In genomic region chr17:1518410-1518809, GRCh38 we compare ENCODE assay signal across 10 cellular contexts. TPM values are rescaled to one million over a fixed set of nuclear protein-coding genes. Genes with fewer than 3 reads are reported as not detected.
DNase-seq lines count a peak whose midpoint lies in the region; ATAC-seq, FAIRE-seq and TF ChIP-seq lines count a peak whose summit lies in the region.
"Had no signal": no experiment of that assay in that cellular context is flagged by ENCODE, and none has a peak within 500 bp of the region (broad histone marks: within the 10 kb centered on the region; RNA-seq: fewer than 3 reads in every experiment).

No MANE protein-coding gene starts in this region.

- H3K27me3 Mint-ChIP-seq in Caco-2 (ENCODE audit: insufficient read depth, unreplicated experiment): no peaks in the 10 kb centered on the region
- H3K27me3 Mint-ChIP-seq in activated CD4-positive, alpha-beta memory T cell treated with anti-CD3 and anti-CD28 coated beads for 36 hours: no peaks in the 10 kb centered on the region

- WGBS in A549 (ENCODE audit: missing lambda C conversion rate): 83% methylated on average over 2 of the region's 2 CpGs

- no peak for TF ChIP-seq POLR2A in A549 (IDR thresholded peaks at IDR 0.05; ENCODE audit: low read length)

- POLR2A ChIA-PET in A549 (lab: Yijun Ruan, JAX): no interaction called here
- POLR2A ChIA-PET in Caco-2 (lab: Charles Lee): no interaction called here
- POLR2A ChIA-PET in activated CD4-positive, alpha-beta memory T cell treated with anti-CD3 and anti-CD28 coated beads for 36 hours (lab: Charles Lee): no interaction called here

- DNase-seq in A549 (ENCODE audit: low read depth in 1 of 2, low spot score in 1 of 2) (no peak), Caco-2 (no peak), myocyte (ENCODE audit: low read depth) (peak; percentile 90), COLO668 (lab: John Stamatoyannopoulos, UW; ENCODE audit: unreplicated experiment) (no peak), lower lobe of right lung (no peak), NCI-H524 (lab: John Stamatoyannopoulos, UW) (no peak)
- DNase-seq in activated CD4-positive, alpha-beta memory T cell treated with anti-CD3 and anti-CD28 coated beads for 36 hours: no peak
- DNase-seq: foreskin keratinocyte had no signal

- CTCF ChIA-PET in A549 (lab: Yijun Ruan, JAX) (interaction anchor here (0.9 to 8.4 kb wide), 7 partner anchors 10 to 153 kb away, joined by 3 to 38 read pairs (median 7); partner anchors contain the start of gene PITPNA), Caco-2 (lab: Charles Lee) (no interaction called here)
- CTCF ChIA-PET in activated CD4-positive, alpha-beta memory T cell treated with anti-CD3 and anti-CD28 coated beads for 36 hours (lab: Charles Lee): interaction anchor here (1.2 kb wide), 1 partner anchor 15 kb away, joined by 3 read pairs; no protein-coding TSS in a partner anchor

- no TSS peak for BruUV-seq in Caco-2 (replicated peaks; lab: Mats Ljungman, UMichigan)

- no peak for TF ChIP-seq RAD21 in A549 (conservative IDR thresholded peaks at IDR 0.05 in 1 of 2, IDR thresholded peaks at IDR 0.05 in 1 of 2)

- no peaks in the 10 kb centered on the region for H3K9me3 ChIP-seq in A549
- H3K9me3 ChIP-seq in Caco-2: no peaks in the 10 kb centered on the region
- H3K9me3 ChIP-seq in lower lobe of right lung: no peaks in the 10 kb centered on the region

- peak; percentile 39 for FAIRE-seq in A549 (lab: Jason Lieb, UNC)

- H3K4me1 Mint-ChIP-seq in Caco-2 (ENCODE audit: low read depth, unreplicated experiment): peaks cover 15% of the 10 kb centered on the region
- peaks cover 24% of the 10 kb centered on the region for H3K4me1 Mint-ChIP-seq in activated CD4-positive, alpha-beta memory T cell treated with anti-CD3 and anti-CD28 coated beads for 36 hours (ENCODE audit: low read depth)

- H3K4me2 ChIP-seq in A549: no peak overlapping the region

- no peaks in the 10 kb centered on the region for H3K27me3 ChIP-seq in Caco-2 (replicated peaks; ENCODE audit: control insufficient read depth, insufficient read depth, low read length)
- H3K27me3 ChIP-seq in lower lobe of right lung (ENCODE audit: low read depth): no peaks in the 10 kb centered on the region
- H3K27me3 ChIP-seq: foreskin keratinocyte had no signal

- TF ChIP-seq CTCF in A549 (IDR thresholded peaks at IDR 0.05): no peak
- TF ChIP-seq CTCF in Caco-2 (IDR thresholded peaks at IDR 0.05; ENCODE audit: insufficient read depth in 1 of 2, low read depth in 1 of 2, low read length in 1 of 2, severe bottlenecking in 1 of 2, unreplicated experiment in 1 of 2): no peak
- no peak for TF ChIP-seq CTCF in lower lobe of right lung (IDR thresholded peaks at IDR 0.05)

- no peak overlapping the region for H3K27ac ChIP-seq in A549
- H3K27ac ChIP-seq in lower lobe of right lung: no peak overlapping the region
- H3K27ac ChIP-seq: foreskin keratinocyte had no signal

- peak overlapping the region; percentile 86 for H3K4me3 Mint-ChIP-seq in Caco-2 (ENCODE audit: unreplicated experiment)
- peak overlapping the region; percentile 46 for H3K4me3 Mint-ChIP-seq in activated CD4-positive, alpha-beta memory T cell treated with anti-CD3 and anti-CD28 coated beads for 36 hours

- H3K4me1 ChIP-seq in A549 (peaks cover 12% of the 10 kb centered on the region; the same call in 2 of the 3 replicates), Caco-2 (peaks cover 13% of the 10 kb centered on the region), lower lobe of right lung (peaks cover 29% of the 10 kb centered on the region)
- H3K4me1 ChIP-seq: foreskin keratinocyte had no signal

- no peak for TF ChIP-seq EP300 in A549 (IDR thresholded peaks at IDR 0.05)

- H3K36me3 ChIP-seq in Caco-2 (ENCODE audit: control insufficient read depth, insufficient read depth, low read length) (0 out of 2 replicates have a peak, but pooled peaks cover 1% of the 10 kb centered on the region), lower lobe of right lung (peaks cover 50% of the 10 kb centered on the region)

- no peak overlapping the region for H3K27ac Mint-ChIP-seq in Caco-2 (ENCODE audit: unreplicated experiment)
- no peak overlapping the region for H3K27ac Mint-ChIP-seq in activated CD4-positive, alpha-beta memory T cell treated with anti-CD3 and anti-CD28 coated beads for 36 hours

- intact Hi-C loops in Caco-2 (cut with micrococcal nuclease; ENCODE audit: unreplicated experiment): no loop called here
- intact Hi-C loops in activated CD4-positive, alpha-beta memory T cell treated with anti-CD3 and anti-CD28 coated beads for 36 hours (cut with micrococcal nuclease): loop anchor here (5.0 kb wide), 1 partner anchor 171 kb away; no protein-coding TSS in a partner anchor
- intact Hi-C loops in lower lobe of right lung (cut with DNase I): no loop called here

- no peak for ATAC-seq in A549
- no peak for ATAC-seq in HG03280 (IDR thresholded peaks at IDR 0.05; ENCODE audit: unreplicated experiment)
- no peak for ATAC-seq in lower lobe of right lung
- ATAC-seq: foreskin keratinocyte, Panc1 had no signal

- no peak overlapping the region for H3K4me3 ChIP-seq in A549
- H3K4me3 ChIP-seq in Caco-2 (ENCODE audit: low read depth, low read length): no peak overlapping the region
- H3K4me3 ChIP-seq in lower lobe of right lung: no peak overlapping the region

- peaks cover 53% of the 10 kb centered on the region for H3K36me3 Mint-ChIP-seq in Caco-2 (ENCODE audit: insufficient read depth, unreplicated experiment)
- H3K36me3 Mint-ChIP-seq in activated CD4-positive, alpha-beta memory T cell treated with anti-CD3 and anti-CD28 coated beads for 36 hours: peaks cover 2% of the 10 kb centered on the region

- H3K9me3 Mint-ChIP-seq in Caco-2 (ENCODE audit: unreplicated experiment): no peaks in the 10 kb centered on the region
- H3K9me3 Mint-ChIP-seq in activated CD4-positive, alpha-beta memory T cell treated with anti-CD3 and anti-CD28 coated beads for 36 hours: no peaks in the 10 kb centered on the region

TF ChIP-seq in A549, 52 proteins besides CTCF, POLR2A, EP300 and RAD21 (continues in another document):
- TF ChIP-seq HOXB5 (CRISPR knock-in tag; IDR thresholded peaks at IDR 0.05) (no peak), FOSL2 (IDR thresholded peaks at IDR 0.05) (no peak), FOSL2 (CRISPR knock-in tag; IDR thresholded peaks at IDR 0.05) (no peak), PBX3 (IDR thresholded peaks at IDR 0.05) (no peak), HOXB13 (CRISPR knock-in tag; IDR thresholded peaks at IDR 0.05; ENCODE audit: low read depth) (no peak), CEBPB (IDR thresholded peaks at IDR 0.05) (no peak), ATOH8 (CRISPR knock-in tag; IDR thresholded peaks at IDR 0.05; ENCODE audit: low read depth) (no peak), SMC3 (IDR thresholded peaks at IDR 0.05) (no peak)

RNA-seq across cellular contexts. Expression of gene INPP5K, which starts 2.0 kb away (rescaled TPM):
- polyA plus RNA-seq in A549 (2011; rRNA removed): 30.8 and 41.8 TPM in 2 replicates
- polyA plus RNA-seq in A549 (2012; cell fraction: cytosol; rRNA removed): 22.4 and 26.4 TPM in 2 replicates
- polyA plus RNA-seq in A549 (2012; cell fraction: nucleus; rRNA removed): 41.4 and 43.0 TPM in 2 replicates
- polyA plus RNA-seq in A549 (2017; fragmentation: RNase III; extraction: RNeasy Plus Mini Kit Qiagen cat#74134 plus additional on column Dnase treatment): 23.6 to 24.5 TPM (median 24.3 TPM) in 3 replicates
- 58.4 and 65.5 TPM in 2 replicates for polyA minus RNA-seq in A549 (2011; rRNA and poly(A)+ RNA removed)
- total RNA-seq in Caco-2 (2022): 24.1 and 27.3 TPM in 2 replicates
- total RNA-seq in activated CD4-positive, alpha-beta memory T cell treated with anti-CD3 and anti-CD28 coated beads for 36 hours: 10 to 100 TPM; 21.2 to 24.0 TPM
- total RNA-seq in myocyte: 47.2 and 71.4 TPM in 2 replicates
- polyA plus RNA-seq in myocyte (2012): 57.7 TPM
- 57.9 TPM for total RNA-seq in lower lobe of right lung

RNA-seq across cellular contexts. Expression of gene MYO1C, which starts 25.9 kb away (rescaled TPM):
- polyA plus RNA-seq in A549 (2011; rRNA removed) (101 and 108 TPM in 2 replicates), A549 (2017; fragmentation: RNase III; extraction: RNeasy Plus Mini Kit Qiagen cat#74134 plus additional on column Dnase treatment) (120 to 127 TPM (median 123 TPM) in 3 replicates)
- polyA plus RNA-seq in A549 (2012; cell fraction: cytosol; rRNA removed): 137 and 142 TPM in 2 replicates
- polyA plus RNA-seq in A549 (2012; cell fraction: nucleus; rRNA removed): 175 and 218 TPM in 2 replicates
- polyA minus RNA-seq in A549 (2011; rRNA and poly(A)+ RNA removed): 357 and 380 TPM in 2 replicates
- total RNA-seq in Caco-2 (2022) (162 and 171 TPM in 2 replicates), myocyte (122 and 125 TPM in 2 replicates), lower lobe of right lung (213 TPM)
- total RNA-seq in activated CD4-positive, alpha-beta memory T cell treated with anti-CD3 and anti-CD28 coated beads for 36 hours: 10 to 100 TPM; 42.8 to 46.7 TPM
- polyA plus RNA-seq in myocyte (2012): 220 TPM

RNA-seq across cellular contexts. Expression of gene PITPNA, which starts 44.2 kb away (rescaled TPM):
- 69.5 and 80.5 TPM in 2 replicates for polyA plus RNA-seq in A549 (2011; rRNA removed)
- polyA plus RNA-seq in A549 (2012; cell fraction: cytosol; rRNA removed): 44.5 and 52.9 TPM in 2 replicates
- 33.1 and 52.2 TPM in 2 replicates for polyA plus RNA-seq in A549 (2012; cell fraction: nucleus; rRNA removed)
- 47.0 to 50.7 TPM (median 48.5 TPM) in 3 replicates for polyA plus RNA-seq in A549 (2017; fragmentation: RNase III; extraction: RNeasy Plus Mini Kit Qiagen cat#74134 plus additional on column Dnase treatment)
- polyA minus RNA-seq in A549 (2011; rRNA and poly(A)+ RNA removed): 27.9 and 29.6 TPM in 2 replicates
- total RNA-seq in Caco-2 (2022): 103 and 106 TPM in 2 replicates
- 10 to 100 TPM; 42.6 to 43.3 TPM for total RNA-seq in activated CD4-positive, alpha-beta memory T cell treated with anti-CD3 and anti-CD28 coated beads for 36 hours
- total RNA-seq in myocyte: 25.1 and 29.9 TPM in 2 replicates
- 63.4 TPM for polyA plus RNA-seq in myocyte (2012)
- 71.3 TPM for total RNA-seq in lower lobe of right lung
